In genomic region chr10:59434463-59435326, GRCh38 we compare ENCODE assay signal across 16 cellular contexts.
A peak's percentile ranks its signal among the peaks of the same experiment; 100 is the strongest.
DNase-seq lines count a peak whose midpoint lies in the region; ATAC-seq and TF ChIP-seq lines count a peak whose summit lies in the region.
"Had no signal": no experiment of that assay in that cellular context is flagged by ENCODE, and none has a peak within 500 bp of the region (broad histone marks: within the 10 kb centered on the region; RNA-seq: fewer than 3 reads in every experiment).

No MANE protein-coding gene starts in this region.

- TF ChIP-seq CTCF in left ventricle myocardium inferior (IDR thresholded peaks at IDR 0.05; ENCODE audit: borderline replicate concordance) = no peak
- no peak for TF ChIP-seq CTCF in right atrium auricular region (IDR thresholded peaks at IDR 0.05)
- no peak for TF ChIP-seq CTCF in mammary epithelial cell (conservative IDR thresholded peaks at IDR 0.05 in 1 of 2, IDR thresholded peaks at IDR 0.05 in 1 of 2; ENCODE audit: extremely low read depth in 1 of 2, insufficient read depth in 1 of 2, low read depth in 1 of 2, low read length in 2 of 2)

- peaks cover 13% of the 10 kb centered on the region for H3K4me1 ChIP-seq in left ventricle myocardium inferior
- peaks cover 0 to 10% of the 10 kb centered on the region in 2 donors for H3K4me1 ChIP-seq in right atrium auricular region
- peaks cover 31% of the 10 kb centered on the region for H3K4me1 ChIP-seq in mammary epithelial cell (ENCODE audit: insufficient read depth, low read length)
- H3K4me1 ChIP-seq: upper lobe of right lung had no signal

- H3K4me3 ChIP-seq in left ventricle myocardium inferior (no peak overlapping the region), right atrium auricular region (no peak overlapping the region), mammary epithelial cell (replicated peaks in 1 of 3; ENCODE audit: insufficient read depth in 1 of 3, low read depth in 2 of 3, low read length in 3 of 3) (no peak overlapping the region)
- H3K4me3 ChIP-seq: neural progenitor cell, upper lobe of right lung had no signal

- dilution Hi-C loops in mammary epithelial cell (cut with HindIII; ENCODE audit: low sequenced_read_pairs) = no loop called here

- H3K9ac ChIP-seq in mammary epithelial cell (ENCODE audit: insufficient read depth, low read length) = no peak overlapping the region
- H3K9ac ChIP-seq: neural progenitor cell had no signal

- H2AFZ ChIP-seq in mammary epithelial cell (ENCODE audit: low read depth, low read length) = no peak overlapping the region
- H2AFZ ChIP-seq: neural progenitor cell had no signal

- peak overlapping the region; percentile 47 for H3K4me2 ChIP-seq in mammary epithelial cell (ENCODE audit: insufficient read depth, low read depth, low read length)
- H3K4me2 ChIP-seq: neural progenitor cell had no signal

- H3K27ac ChIP-seq in left ventricle myocardium inferior (replicated peaks) (peak overlapping the region; percentile 7), right atrium auricular region (no peak overlapping the region), mammary epithelial cell (ENCODE audit: insufficient read depth, low read depth, low read length) (peak overlapping the region; percentile 55)
- H3K27ac ChIP-seq: neural progenitor cell, upper lobe of right lung had no signal

- H3K4me3 Mint-ChIP-seq in activated T-helper 1 cell treated with anti-CD3 and anti-CD28 coated beads, Interleukin-12 subunit alpha, Interleukin-12 subunit beta, Interleukin-2, Interleukin-4 antibody, amounts not matched to agents 30 ng/mL and 10 ng/mL and 1 ng/mL, durations not matched to agents 14 hours and 24 hours and 36 hours = no peak overlapping the region
- H3K4me3 Mint-ChIP-seq: activated CD8-positive, alpha-beta memory T cell treated with anti-CD3 and anti-CD28 coated beads, Interleukin-2, amount 10 ng/mL, durations not matched to agents 7 days and 5 days; activated naive CD4-positive, alpha-beta T cell treated with anti-CD3 and anti-CD28 coated beads, Interleukin-2, amount 50 U/mL, for 24 hours; neural progenitor cell had no signal

- in situ Hi-C loops in mammary epithelial cell (cut with MboI; ENCODE audit: low sequenced_read_pairs in 2 of 2) = no loop called here

- no peaks in the 10 kb centered on the region for H3K27me3 ChIP-seq in left ventricle myocardium inferior (ENCODE audit: low read depth)
- no peaks in the 10 kb centered on the region for H3K27me3 ChIP-seq in right atrium auricular region
- H3K27me3 ChIP-seq in mammary epithelial cell (ENCODE audit: insufficient read depth, low read length) = no peaks in the 10 kb centered on the region
- H3K27me3 ChIP-seq: neural progenitor cell, upper lobe of right lung had no signal

- no TSS peak for BruUV-seq in mammary epithelial cell (replicated peaks; lab: Mats Ljungman, UMichigan)

- no peaks in the 10 kb centered on the region for H3K36me3 Mint-ChIP-seq in activated T-helper 1 cell treated with anti-CD3 and anti-CD28 coated beads, Interleukin-12 subunit alpha, Interleukin-12 subunit beta, Interleukin-2, Interleukin-4 antibody, amounts not matched to agents 30 ng/mL and 10 ng/mL and 1 ng/mL, durations not matched to agents 14 hours and 24 hours and 36 hours (ENCODE audit: low read depth)
- H3K36me3 Mint-ChIP-seq: activated CD8-positive, alpha-beta memory T cell treated with anti-CD3 and anti-CD28 coated beads, Interleukin-2, amount 10 ng/mL, durations not matched to agents 7 days and 5 days; activated naive CD4-positive, alpha-beta T cell treated with anti-CD3 and anti-CD28 coated beads, Interleukin-2, amount 50 U/mL, for 24 hours; neural progenitor cell had no signal

- no peak for ATAC-seq in HG02678 (IDR thresholded peaks at IDR 0.05; ENCODE audit: unreplicated experiment)
- ATAC-seq: activated CD8-positive, alpha-beta memory T cell treated with anti-CD3 and anti-CD28 coated beads, Interleukin-2, amount 10 ng/mL, durations not matched to agents 7 days and 5 days; left lobe of liver; upper lobe of right lung had no signal

- no peaks in the 10 kb centered on the region for H4K20me1 ChIP-seq in mammary epithelial cell (ENCODE audit: insufficient read depth, low read length)

- H3K9me3 ChIP-seq in left ventricle myocardium inferior (replicated peaks) (peaks cover 4% of the 10 kb centered on the region), right atrium auricular region (peaks cover 0 to 4% of the 10 kb centered on the region in 2 donors), mammary epithelial cell (replicated peaks; ENCODE audit: insufficient read depth, low read length) (no peaks in the 10 kb centered on the region)
- H3K9me3 ChIP-seq: upper lobe of right lung had no signal

- H3K4me1 Mint-ChIP-seq in activated T-helper 1 cell treated with anti-CD3 and anti-CD28 coated beads, Interleukin-12 subunit alpha, Interleukin-12 subunit beta, Interleukin-2, Interleukin-4 antibody, amounts not matched to agents 30 ng/mL and 10 ng/mL and 1 ng/mL, durations not matched to agents 14 hours and 24 hours and 36 hours (ENCODE audit: low read depth) = no peaks in the 10 kb centered on the region
- H3K4me1 Mint-ChIP-seq: activated CD8-positive, alpha-beta memory T cell treated with anti-CD3 and anti-CD28 coated beads, Interleukin-2, amount 10 ng/mL, durations not matched to agents 7 days and 5 days; activated naive CD4-positive, alpha-beta T cell treated with anti-CD3 and anti-CD28 coated beads, Interleukin-2, amount 50 U/mL, for 24 hours had no signal

- no peak for DNase-seq in left ventricle myocardium inferior
- no peak for DNase-seq in right atrium auricular region (ENCODE audit: low spot score)
- DNase-seq in mammary epithelial cell = peak; percentile 42
- peak; percentile 25 for DNase-seq in iris pigment epithelial cell (ENCODE audit: low read depth)
- DNase-seq in stromal cell of bone marrow (ENCODE audit: low read depth) = peak; percentile 23
- no peak for DNase-seq in activated T-helper 1 cell treated with anti-CD3 and anti-CD28 coated beads, Interleukin-12 subunit alpha, Interleukin-12 subunit beta, Interleukin-2, Interleukin-4 antibody, amounts not matched to agents 30 ng/mL and 10 ng/mL and 1 ng/mL, durations not matched to agents 14 hours and 24 hours and 36 hours (ENCODE audit: low spot score)
- no peak for DNase-seq in OCI-M1 (lab: John Stamatoyannopoulos, UW)
- DNase-seq: activated CD8-positive, alpha-beta memory T cell treated with anti-CD3 and anti-CD28 coated beads, Interleukin-2, amount 10 ng/mL, durations not matched to agents 7 days and 5 days; cortex of kidney; DMS53; NCI-H187; upper lobe of right lung had no signal

- no peaks in the 10 kb centered on the region for H3K9me3 Mint-ChIP-seq in activated T-helper 1 cell treated with anti-CD3 and anti-CD28 coated beads, Interleukin-12 subunit alpha, Interleukin-12 subunit beta, Interleukin-2, Interleukin-4 antibody, amounts not matched to agents 30 ng/mL and 10 ng/mL and 1 ng/mL, durations not matched to agents 14 hours and 24 hours and 36 hours

- 1% methylated on average over 4 of the region's 4 CpGs for WGBS in mammary epithelial cell (ENCODE audit: low coverage, missing lambda C conversion rate)

- intact Hi-C loops in left ventricle myocardium inferior (cut with micrococcal nuclease) (no loop called here), mammary epithelial cell (cut with micrococcal nuclease) (no loop called here)
- intact Hi-C loops in activated T-helper 1 cell treated with anti-CD3 and anti-CD28 coated beads, Interleukin-12 subunit alpha, Interleukin-12 subunit beta, Interleukin-2, Interleukin-4 antibody, amounts not matched to agents 30 ng/mL and 10 ng/mL and 1 ng/mL, durations not matched to agents 14 hours and 24 hours and 36 hours (cut with micrococcal nuclease) = no loop called here

- no peaks in the 10 kb centered on the region for H3K27me3 Mint-ChIP-seq in activated T-helper 1 cell treated with anti-CD3 and anti-CD28 coated beads, Interleukin-12 subunit alpha, Interleukin-12 subunit beta, Interleukin-2, Interleukin-4 antibody, amounts not matched to agents 30 ng/mL and 10 ng/mL and 1 ng/mL, durations not matched to agents 14 hours and 24 hours and 36 hours (ENCODE audit: insufficient read depth)
- H3K27me3 Mint-ChIP-seq: activated CD8-positive, alpha-beta memory T cell treated with anti-CD3 and anti-CD28 coated beads, Interleukin-2, amount 10 ng/mL, durations not matched to agents 7 days and 5 days; activated naive CD4-positive, alpha-beta T cell treated with anti-CD3 and anti-CD28 coated beads, Interleukin-2, amount 50 U/mL, for 24 hours had no signal

- no peaks in the 10 kb centered on the region for H3K36me3 ChIP-seq in left ventricle myocardium inferior
- no peaks in the 10 kb centered on the region for H3K36me3 ChIP-seq in right atrium auricular region
- H3K36me3 ChIP-seq in mammary epithelial cell (ENCODE audit: insufficient read depth, low read length) = no peaks in the 10 kb centered on the region
- H3K36me3 ChIP-seq: neural progenitor cell, upper lobe of right lung had no signal

- CTCF ChIA-PET in mammary epithelial cell (lab: Charles Lee; ENCODE audit: low non-redundant PET) = no interaction called here

- no peak overlapping the region for H3K27ac Mint-ChIP-seq in activated T-helper 1 cell treated with anti-CD3 and anti-CD28 coated beads, Interleukin-12 subunit alpha, Interleukin-12 subunit beta, Interleukin-2, Interleukin-4 antibody, amounts not matched to agents 30 ng/mL and 10 ng/mL and 1 ng/mL, durations not matched to agents 14 hours and 24 hours and 36 hours
- H3K27ac Mint-ChIP-seq: activated CD8-positive, alpha-beta memory T cell treated with anti-CD3 and anti-CD28 coated beads, Interleukin-2, amount 10 ng/mL, durations not matched to agents 7 days and 5 days; activated naive CD4-positive, alpha-beta T cell treated with anti-CD3 and anti-CD28 coated beads, Interleukin-2, amount 50 U/mL, for 24 hours; neural progenitor cell had no signal

- H3K79me2 ChIP-seq in mammary epithelial cell (ENCODE audit: insufficient read depth, low read length) = no peaks in the 10 kb centered on the region

Comparison
In these comparisons a context has a peak if more than half of its experiments do, and no peak if none do; other contexts are left out.
1. H3K27ac ChIP-seq: peak in left ventricle myocardium inferior (single experiment) and mammary epithelial cell (single experiment); none in right atrium auricular region (0 of 2).
2. DNase-seq: peak in mammary epithelial cell (single experiment), iris pigment epithelial cell (single experiment) and stromal cell of bone marrow (single experiment); none in left ventricle myocardium inferior (single experiment), right atrium auricular region (single experiment), activated T-helper 1 cell treated with anti-CD3 and anti-CD28 coated beads, Interleukin-12 subunit alpha, Interleukin-12 subunit beta, Interleukin-2, Interleukin-4 antibody, amounts not matched to agents 30 ng/mL and 10 ng/mL and 1 ng/mL, durations not matched to agents 14 hours and 24 hours and 36 hours (single experiment) and OCI-M1 (single experiment).